In the genomic region with DNA sequence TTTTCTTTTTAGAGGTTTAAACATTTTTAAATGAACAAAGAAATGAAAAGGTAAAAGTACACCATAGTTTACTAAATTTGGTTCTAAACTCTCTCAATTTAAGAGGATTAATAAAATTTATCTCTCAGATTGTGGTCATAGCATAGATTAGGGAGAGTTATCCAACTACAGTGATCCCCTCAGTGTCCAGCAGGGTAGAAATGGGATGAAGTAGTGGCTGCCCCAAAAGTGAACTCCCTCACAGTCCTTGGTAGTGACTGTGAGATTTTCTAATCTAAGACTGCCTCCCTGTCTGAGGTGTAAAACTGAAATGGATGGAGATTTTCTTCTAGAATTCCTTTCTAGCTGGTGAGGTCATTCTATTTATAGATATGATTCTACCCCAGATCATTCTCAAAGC, we compare ENCODE assay signal across 1 cellular context.
TF ChIP-seq lines count a peak whose summit lies in the region.

No MANE protein-coding gene starts in this region.

TF ChIP-seq in HepG2, 621 proteins besides CTCF, POLR2A, EP300 and RAD21:
- TF ChIP-seq ZNF691 (CRISPR knock-in tag; IDR thresholded peaks at IDR 0.05; ENCODE audit: borderline replicate concordance, low read depth) (no peak), RCOR2 (CRISPR knock-in tag; IDR thresholded peaks at IDR 0.05) (no peak), PHF20 (CRISPR knock-in tag; IDR thresholded peaks at IDR 0.05) (no peak), HNRNPH1 (optimal IDR thresholded peaks at IDR 0.05; ENCODE audit: low read depth, low read length) (no peak), MYC (CRISPR knock-in tag; IDR thresholded peaks at IDR 0.05; ENCODE audit: borderline replicate concordance) (no peak), ZNF232 (CRISPR knock-in tag; IDR thresholded peaks at IDR 0.05; ENCODE audit: borderline replicate concordance) (no peak), ZNF674 (CRISPR knock-in tag; IDR thresholded peaks at IDR 0.05; ENCODE audit: low read depth) (no peak), PAWR (CRISPR knock-in tag; IDR thresholded peaks at IDR 0.05; ENCODE audit: borderline replicate concordance) (no peak), POLR2AphosphoS5 (IDR thresholded peaks at IDR 0.05; ENCODE audit: low read depth, low read length) (no peak), DMTF1 (CRISPR knock-in tag; IDR thresholded peaks at IDR 0.05) (no peak), ZNF275 (CRISPR knock-in tag; IDR thresholded peaks at IDR 0.05; ENCODE audit: borderline replicate concordance) (no peak)
- TF ChIP-seq, protein P1, sequence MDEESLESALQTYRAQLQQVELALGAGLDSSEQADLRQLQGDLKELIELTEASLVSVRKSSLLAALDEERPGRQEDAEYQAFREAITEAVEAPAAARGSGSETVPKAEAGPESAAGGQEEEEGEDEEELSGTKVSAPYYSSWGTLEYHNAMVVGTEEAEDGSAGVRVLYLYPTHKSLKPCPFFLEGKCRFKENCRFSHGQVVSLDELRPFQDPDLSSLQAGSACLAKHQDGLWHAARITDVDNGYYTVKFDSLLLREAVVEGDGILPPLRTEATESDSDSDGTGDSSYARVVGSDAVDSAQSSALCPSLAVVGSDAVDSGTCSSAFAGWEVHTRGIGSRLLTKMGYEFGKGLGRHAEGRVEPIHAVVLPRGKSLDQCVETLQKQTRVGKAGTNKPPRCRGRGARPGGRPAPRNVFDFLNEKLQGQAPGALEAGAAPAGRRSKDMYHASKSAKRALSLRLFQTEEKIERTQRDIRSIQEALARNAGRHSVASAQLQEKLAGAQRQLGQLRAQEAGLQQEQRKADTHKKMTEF (CRISPR knock-in tag; IDR thresholded peaks at IDR 0.05), result no peak
- TF ChIP-seq, protein P2, sequence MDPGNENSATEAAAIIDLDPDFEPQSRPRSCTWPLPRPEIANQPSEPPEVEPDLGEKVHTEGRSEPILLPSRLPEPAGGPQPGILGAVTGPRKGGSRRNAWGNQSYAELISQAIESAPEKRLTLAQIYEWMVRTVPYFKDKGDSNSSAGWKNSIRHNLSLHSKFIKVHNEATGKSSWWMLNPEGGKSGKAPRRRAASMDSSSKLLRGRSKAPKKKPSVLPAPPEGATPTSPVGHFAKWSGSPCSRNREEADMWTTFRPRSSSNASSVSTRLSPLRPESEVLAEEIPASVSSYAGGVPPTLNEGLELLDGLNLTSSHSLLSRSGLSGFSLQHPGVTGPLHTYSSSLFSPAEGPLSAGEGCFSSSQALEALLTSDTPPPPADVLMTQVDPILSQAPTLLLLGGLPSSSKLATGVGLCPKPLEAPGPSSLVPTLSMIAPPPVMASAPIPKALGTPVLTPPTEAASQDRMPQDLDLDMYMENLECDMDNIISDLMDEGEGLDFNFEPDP (CRISPR knock-in tag; conservative IDR thresholded peaks at IDR 0.05), result no peak
- TF ChIP-seq, protein P3, sequence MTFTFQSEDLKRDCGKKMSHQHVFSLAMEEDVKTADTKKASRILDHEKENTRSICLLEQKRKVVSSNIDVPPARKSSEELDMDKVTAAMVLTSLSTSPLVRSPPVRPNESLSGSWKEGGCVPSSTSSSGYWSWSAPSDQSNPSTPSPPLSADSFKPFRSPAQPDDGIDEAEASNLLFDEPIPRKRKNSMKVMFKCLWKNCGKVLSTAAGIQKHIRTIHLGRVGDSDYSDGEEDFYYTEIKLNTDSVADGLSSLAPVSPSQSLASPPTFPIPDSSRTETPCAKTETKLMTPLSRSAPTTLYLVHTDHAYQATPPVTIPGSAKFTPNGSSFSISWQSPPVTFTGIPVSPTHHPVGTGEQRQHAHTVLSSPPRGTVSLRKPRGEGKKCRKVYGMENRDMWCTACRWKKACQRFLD (CRISPR knock-in tag; IDR thresholded peaks at IDR 0.05; ENCODE audit: borderline replicate concordance), result no peak
